In genomic region chr9:107020040-107020530, GRCh38 we compare ENCODE assay signal across 9 cellular contexts.
DNase-seq lines count a peak whose midpoint lies in the region; ATAC-seq, FAIRE-seq and TF ChIP-seq lines count a peak whose summit lies in the region.
"Had no signal": no experiment of that assay in that cellular context is flagged by ENCODE, and none has a peak within 500 bp of the region (broad histone marks: within the 10 kb centered on the region; RNA-seq: fewer than 3 reads in every experiment).

No MANE protein-coding gene starts in this region.

- H3K4me1 ChIP-seq in left ventricle myocardium inferior (peaks cover 16% of the 10 kb centered on the region), gastroesophageal sphincter (peaks cover 14 to 25% (median 15%) of the 10 kb centered on the region in 3 donors), aorta (ENCODE audit: control insufficient read depth in 1 of 2, insufficient read depth in 2 of 2, low read length in 2 of 2) (no peaks in the 10 kb centered on the region)

- H3K36me3 ChIP-seq in left ventricle myocardium inferior = no peaks in the 10 kb centered on the region
- H3K36me3 ChIP-seq in gastroesophageal sphincter = no peaks in the 10 kb centered on the region
- H3K36me3 ChIP-seq in aorta (ENCODE audit: control insufficient read depth in 1 of 2, insufficient read depth in 2 of 2, low read length in 1 of 2) = no peaks in the 10 kb centered on the region

- ATAC-seq in Right ventricle myocardium inferior (peak; percentile 67), gastroesophageal sphincter (peak; percentile 81), aorta (ENCODE audit: low FRiP score) (peak; percentile 71)

- no peak for DNase-seq in Right ventricle myocardium inferior (ENCODE audit: missing footprints)
- DNase-seq in left ventricle myocardium inferior = no peak
- DNase-seq in RCC 7860 (ENCODE audit: low spot score) = peak; percentile 96
- peak in 1 of 2 donors; percentile 42 for DNase-seq in aorta
- DNase-seq in activated T-cell treated with anti-CD3 and anti-CD28 coated beads, Interleukin-2, amount 50 U/mL, for 1 hour = no peak
- DNase-seq in mesenteric fat pad (ENCODE audit: low spot score) = no peak
- no peak for DNase-seq in activated gamma-delta T cell (lab: John Stamatoyannopoulos, UW)
- DNase-seq: NCI-H526 had no signal

- WGBS in gastroesophageal sphincter (ENCODE audit: low coverage in 1 of 2), 2 donors = 0% methylated on average over 1 of the region's 2 CpGs
- 7 to 14% methylated on average over 2 of the region's 2 CpGs for WGBS in aorta, 2 donors

- H3K9me3 ChIP-seq in left ventricle myocardium inferior (replicated peaks) (peaks cover 8% of the 10 kb centered on the region), gastroesophageal sphincter (peaks cover 0 to 4% (median 0%) of the 10 kb centered on the region in 3 donors), aorta (ENCODE audit: control insufficient read depth, low read length) (peaks cover 1% of the 10 kb centered on the region)

- no peak for TF ChIP-seq CTCF in left ventricle myocardium inferior (IDR thresholded peaks at IDR 0.05; ENCODE audit: borderline replicate concordance)
- no peak for TF ChIP-seq CTCF in gastroesophageal sphincter (IDR thresholded peaks at IDR 0.05)

- H3K4me3 ChIP-seq in left ventricle myocardium inferior (no peak overlapping the region), gastroesophageal sphincter (no peak overlapping the region), aorta (ENCODE audit: low read length in 2 of 2) (no peak overlapping the region)

- no peak for TF ChIP-seq POLR2A in gastroesophageal sphincter (IDR thresholded peaks at IDR 0.05)

- FAIRE-seq in RCC 7860 (lab: Jason Lieb, UNC) = peak; percentile 97

- H3K27ac ChIP-seq in left ventricle myocardium inferior (replicated peaks) = no peak overlapping the region
- peak overlapping the region; percentile 67 to 79 (median 72) for H3K27ac ChIP-seq in gastroesophageal sphincter
- H3K27ac ChIP-seq in aorta (ENCODE audit: low read depth in 1 of 2, low read length in 2 of 2) = peak overlapping the region in 1 of 2 donors; percentile 54

- intact Hi-C loops in Right ventricle myocardium inferior (cut with DNase I) = no loop called here
- intact Hi-C loops in left ventricle myocardium inferior (cut with micrococcal nuclease) = no loop called here
- intact Hi-C loops in aorta (cut with DNase I) = no loop called here

- no peaks in the 10 kb centered on the region for H3K27me3 ChIP-seq in left ventricle myocardium inferior (ENCODE audit: low read depth)
- no peaks in the 10 kb centered on the region for H3K27me3 ChIP-seq in gastroesophageal sphincter
- H3K27me3 ChIP-seq in aorta (ENCODE audit: control insufficient read depth in 1 of 2, insufficient read depth in 2 of 2, low read length in 1 of 2) = no peaks in the 10 kb centered on the region

- TF ChIP-seq EP300 in gastroesophageal sphincter (IDR thresholded peaks at IDR 0.05) = no peak
